17 cellular contexts compared by ENCODE assay signal in the genomic region with DNA sequence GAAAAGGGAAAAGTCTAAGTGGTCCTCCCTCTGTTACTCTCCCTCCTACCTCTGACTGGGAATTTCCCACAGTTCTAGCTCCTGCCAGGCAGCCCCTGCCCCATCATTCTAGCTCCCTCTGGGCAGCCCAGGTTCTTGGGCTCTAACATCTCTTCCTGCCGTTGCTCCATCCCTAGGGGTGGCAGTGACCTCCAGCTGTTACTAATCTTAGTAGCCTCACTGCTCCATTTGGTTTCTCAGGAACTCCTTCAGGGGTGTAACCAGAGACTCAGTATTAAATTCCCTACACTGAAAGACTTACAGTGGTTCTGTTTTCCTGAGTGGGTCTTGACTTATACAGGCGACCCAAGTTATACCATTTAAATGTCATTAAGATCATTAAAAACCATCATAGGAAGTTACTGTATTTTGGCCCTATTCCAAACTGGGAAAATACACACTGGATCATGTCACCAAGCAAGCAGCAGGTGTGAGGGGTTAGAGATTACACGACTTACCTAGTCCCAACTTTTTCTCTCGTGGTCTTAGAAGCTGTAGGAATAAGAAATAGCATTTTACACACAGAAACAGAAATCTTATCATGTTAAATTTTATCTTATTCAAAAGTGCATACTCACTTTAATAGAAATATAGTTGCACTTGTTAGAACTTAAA.
"Had no signal": no experiment of that assay in that cellular context is flagged by ENCODE, and none has a peak within 500 bp of the region (broad histone marks: within the 10 kb centered on the region; RNA-seq: fewer than 3 reads in every experiment).

No MANE protein-coding gene starts in this region.

- H3K4me1 ChIP-seq: sigmoid colon had no signal

- H3K27ac ChIP-seq: heart right ventricle, neutrophil, sigmoid colon, skin epidermis had no signal

- H3K27ac Mint-ChIP-seq: dendritic cell treated with granulocyte-macrophage colony-stimulating factor and Interleukin-4, amounts not matched to agents 40 ng/mL and 50 ng/mL, for 4 days; type B pancreatic cell had no signal

- FAIRE-seq: colon, frontal cortex, islet of Langerhans, urothelium cell line had no signal

- H3K4me3 ChIP-seq: heart right ventricle, sigmoid colon, skin epidermis had no signal

- H3K27me3 ChIP-seq: heart right ventricle, neutrophil, sigmoid colon had no signal

- ATAC-seq: naive thymus-derived CD4-positive, alpha-beta T cell had no signal

- H3K9me3 Mint-ChIP-seq: dendritic cell treated with granulocyte-macrophage colony-stimulating factor and Interleukin-4, amounts not matched to agents 40 ng/mL and 50 ng/mL, for 4 days; type B pancreatic cell had no signal

- H3K9me3 ChIP-seq: heart right ventricle, neutrophil, sigmoid colon had no signal

- H3K4me3 Mint-ChIP-seq: dendritic cell treated with granulocyte-macrophage colony-stimulating factor and Interleukin-4, amounts not matched to agents 40 ng/mL and 50 ng/mL, for 4 days; naive thymus-derived CD4-positive, alpha-beta T cell; type B pancreatic cell had no signal

- H3K27me3 Mint-ChIP-seq: dendritic cell treated with granulocyte-macrophage colony-stimulating factor and Interleukin-4, amounts not matched to agents 40 ng/mL and 50 ng/mL, for 4 days; naive thymus-derived CD4-positive, alpha-beta T cell; type B pancreatic cell had no signal

- DNase-seq: erythroblast; heart right ventricle; hypothalamus; kidney glomerular epithelial cell; mesendoderm; naive thymus-derived CD4-positive, alpha-beta T cell; sigmoid colon; stimulated activated CD4-positive, alpha-beta T cell treated with anti-CD3 and anti-CD28 coated beads, Interleukin-12 subunit alpha, Interleukin-12 subunit beta, amount 100 ng/mL, for 4 hours; stimulated activated naive CD4-positive, alpha-beta T cell treated with Interleukin-2 at 50 U/mL for 16 hours had no signal
